In the genomic region with DNA sequence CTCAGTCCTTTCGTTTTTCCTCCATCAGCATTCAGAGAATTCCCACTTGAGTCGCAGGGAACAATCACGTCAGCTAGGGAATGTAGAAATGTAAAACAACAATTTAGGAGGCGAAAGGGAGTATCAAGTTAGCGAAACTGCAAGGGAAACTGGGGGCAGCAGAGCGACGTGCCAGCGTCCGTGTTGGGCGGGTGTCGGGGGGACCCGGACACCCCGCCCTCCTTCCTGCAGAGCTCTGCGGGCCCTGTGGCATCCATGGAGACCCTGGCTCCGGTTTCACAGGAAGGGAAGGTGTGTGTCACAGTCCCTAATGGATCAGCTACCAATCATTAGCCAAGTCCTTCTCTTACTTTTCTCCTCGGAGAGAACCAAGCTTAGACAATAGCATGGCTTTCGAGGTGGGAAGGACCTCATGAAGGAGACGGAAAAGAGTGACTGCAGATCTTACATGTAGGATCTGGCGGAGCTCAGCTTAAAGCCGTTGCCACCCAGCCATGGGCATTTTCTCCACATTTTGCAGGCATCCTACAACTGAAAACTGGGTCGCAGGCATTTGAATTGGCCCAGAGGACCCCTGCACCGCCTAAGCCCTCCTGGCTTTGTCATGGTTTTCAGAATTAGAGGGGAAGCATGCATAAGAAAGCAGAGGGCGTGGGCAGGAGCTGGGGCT, we compare ENCODE assay signal across 1 cellular context.
TF ChIP-seq lines count a peak whose summit lies in the region.

No MANE protein-coding gene starts in this region.

TF ChIP-seq in H1, 55 proteins besides CTCF, POLR2A, EP300 and RAD21:
- TF ChIP-seq BCL11A (IDR thresholded peaks at IDR 0.05; ENCODE audit: low read depth in 2 of 2, low read length in 2 of 2) = peak; percentile 9 to 33
- peak; percentile 11; the same call in 1 of the 2 replicates for TF ChIP-seq JUND (IDR thresholded peaks at IDR 0.05; ENCODE audit: low read length)
- TF ChIP-seq CTBP2 (IDR thresholded peaks at IDR 0.05; ENCODE audit: borderline replicate concordance, insufficient read depth, insufficient read length, low read length) = peak; percentile 81
- peak; percentile 19 to 74; a peak in 3 of 4 replicates for TF ChIP-seq HDAC2 (IDR thresholded peaks at IDR 0.05; ENCODE audit: borderline replicate concordance in 1 of 2, low read depth in 2 of 2, low read length in 2 of 2)
- peak; percentile 75 for TF ChIP-seq TEAD4 (IDR thresholded peaks at IDR 0.05; ENCODE audit: low read depth, low read length)
- peak; percentile 60; the same call in 1 of the 2 replicates for TF ChIP-seq TCF12 (IDR thresholded peaks at IDR 0.05; ENCODE audit: low read depth, low read length)
- TF ChIP-seq RFX5 (IDR thresholded peaks at IDR 0.05; ENCODE audit: borderline replicate concordance, low read depth, low read length) = peak; percentile 62; the same call in 1 of the 2 replicates
- TF ChIP-seq CREB1 (IDR thresholded peaks at IDR 0.05) = peak; percentile 64
- 0 out of 2 replicates have a peak, but pooled peaks have one; percentile 70 for TF ChIP-seq YY1 (IDR thresholded peaks at IDR 0.05; ENCODE audit: low read depth, low read length)
- peak; percentile 54; the same call in 1 of the 2 replicates for TF ChIP-seq KDM1A (IDR thresholded peaks at IDR 0.05; ENCODE audit: borderline replicate concordance, low read length)
- TF ChIP-seq ASH2L (IDR thresholded peaks at IDR 0.05; ENCODE audit: low read length) = peak; percentile 96
- TF ChIP-seq SRF (IDR thresholded peaks at IDR 0.05; ENCODE audit: low read depth, low read length) = no peak
- 0 out of 2 replicates have a peak, but pooled peaks have one; percentile 3 for TF ChIP-seq PHF8 (conservative IDR thresholded peaks at IDR 0.05; ENCODE audit: low read depth, low read length)
- peak; percentile 84; the same call in 1 of the 2 replicates for TF ChIP-seq RBBP5 (IDR thresholded peaks at IDR 0.05; ENCODE audit: borderline replicate concordance, low read depth, low read length)
- peak; percentile 76 for TF ChIP-seq KDM4A (IDR thresholded peaks at IDR 0.05; ENCODE audit: low read depth, low read length, severe bottlenecking)
- peak; percentile 47; the same call in 1 of the 2 replicates for TF ChIP-seq MAFK (IDR thresholded peaks at IDR 0.05; ENCODE audit: low read depth, low read length)
- no peak for TF ChIP-seq JUN (IDR thresholded peaks at IDR 0.05; ENCODE audit: low read depth, low read length)
- TF ChIP-seq SIN3A (conservative IDR thresholded peaks at IDR 0.05 in 1 of 2, IDR thresholded peaks at IDR 0.05 in 1 of 2; ENCODE audit: low read depth in 1 of 2, low read length in 2 of 2) = 0 out of 4 replicates have a peak, but pooled peaks of 1 of the 2 experiments have one; percentile 23
- TF ChIP-seq SP1 (IDR thresholded peaks at IDR 0.05; ENCODE audit: low read depth, low read length) = peak; percentile 98
- TF ChIP-seq SP2 (IDR thresholded peaks at IDR 0.05; ENCODE audit: low read length) = no peak
- TF ChIP-seq, protein P1, sequence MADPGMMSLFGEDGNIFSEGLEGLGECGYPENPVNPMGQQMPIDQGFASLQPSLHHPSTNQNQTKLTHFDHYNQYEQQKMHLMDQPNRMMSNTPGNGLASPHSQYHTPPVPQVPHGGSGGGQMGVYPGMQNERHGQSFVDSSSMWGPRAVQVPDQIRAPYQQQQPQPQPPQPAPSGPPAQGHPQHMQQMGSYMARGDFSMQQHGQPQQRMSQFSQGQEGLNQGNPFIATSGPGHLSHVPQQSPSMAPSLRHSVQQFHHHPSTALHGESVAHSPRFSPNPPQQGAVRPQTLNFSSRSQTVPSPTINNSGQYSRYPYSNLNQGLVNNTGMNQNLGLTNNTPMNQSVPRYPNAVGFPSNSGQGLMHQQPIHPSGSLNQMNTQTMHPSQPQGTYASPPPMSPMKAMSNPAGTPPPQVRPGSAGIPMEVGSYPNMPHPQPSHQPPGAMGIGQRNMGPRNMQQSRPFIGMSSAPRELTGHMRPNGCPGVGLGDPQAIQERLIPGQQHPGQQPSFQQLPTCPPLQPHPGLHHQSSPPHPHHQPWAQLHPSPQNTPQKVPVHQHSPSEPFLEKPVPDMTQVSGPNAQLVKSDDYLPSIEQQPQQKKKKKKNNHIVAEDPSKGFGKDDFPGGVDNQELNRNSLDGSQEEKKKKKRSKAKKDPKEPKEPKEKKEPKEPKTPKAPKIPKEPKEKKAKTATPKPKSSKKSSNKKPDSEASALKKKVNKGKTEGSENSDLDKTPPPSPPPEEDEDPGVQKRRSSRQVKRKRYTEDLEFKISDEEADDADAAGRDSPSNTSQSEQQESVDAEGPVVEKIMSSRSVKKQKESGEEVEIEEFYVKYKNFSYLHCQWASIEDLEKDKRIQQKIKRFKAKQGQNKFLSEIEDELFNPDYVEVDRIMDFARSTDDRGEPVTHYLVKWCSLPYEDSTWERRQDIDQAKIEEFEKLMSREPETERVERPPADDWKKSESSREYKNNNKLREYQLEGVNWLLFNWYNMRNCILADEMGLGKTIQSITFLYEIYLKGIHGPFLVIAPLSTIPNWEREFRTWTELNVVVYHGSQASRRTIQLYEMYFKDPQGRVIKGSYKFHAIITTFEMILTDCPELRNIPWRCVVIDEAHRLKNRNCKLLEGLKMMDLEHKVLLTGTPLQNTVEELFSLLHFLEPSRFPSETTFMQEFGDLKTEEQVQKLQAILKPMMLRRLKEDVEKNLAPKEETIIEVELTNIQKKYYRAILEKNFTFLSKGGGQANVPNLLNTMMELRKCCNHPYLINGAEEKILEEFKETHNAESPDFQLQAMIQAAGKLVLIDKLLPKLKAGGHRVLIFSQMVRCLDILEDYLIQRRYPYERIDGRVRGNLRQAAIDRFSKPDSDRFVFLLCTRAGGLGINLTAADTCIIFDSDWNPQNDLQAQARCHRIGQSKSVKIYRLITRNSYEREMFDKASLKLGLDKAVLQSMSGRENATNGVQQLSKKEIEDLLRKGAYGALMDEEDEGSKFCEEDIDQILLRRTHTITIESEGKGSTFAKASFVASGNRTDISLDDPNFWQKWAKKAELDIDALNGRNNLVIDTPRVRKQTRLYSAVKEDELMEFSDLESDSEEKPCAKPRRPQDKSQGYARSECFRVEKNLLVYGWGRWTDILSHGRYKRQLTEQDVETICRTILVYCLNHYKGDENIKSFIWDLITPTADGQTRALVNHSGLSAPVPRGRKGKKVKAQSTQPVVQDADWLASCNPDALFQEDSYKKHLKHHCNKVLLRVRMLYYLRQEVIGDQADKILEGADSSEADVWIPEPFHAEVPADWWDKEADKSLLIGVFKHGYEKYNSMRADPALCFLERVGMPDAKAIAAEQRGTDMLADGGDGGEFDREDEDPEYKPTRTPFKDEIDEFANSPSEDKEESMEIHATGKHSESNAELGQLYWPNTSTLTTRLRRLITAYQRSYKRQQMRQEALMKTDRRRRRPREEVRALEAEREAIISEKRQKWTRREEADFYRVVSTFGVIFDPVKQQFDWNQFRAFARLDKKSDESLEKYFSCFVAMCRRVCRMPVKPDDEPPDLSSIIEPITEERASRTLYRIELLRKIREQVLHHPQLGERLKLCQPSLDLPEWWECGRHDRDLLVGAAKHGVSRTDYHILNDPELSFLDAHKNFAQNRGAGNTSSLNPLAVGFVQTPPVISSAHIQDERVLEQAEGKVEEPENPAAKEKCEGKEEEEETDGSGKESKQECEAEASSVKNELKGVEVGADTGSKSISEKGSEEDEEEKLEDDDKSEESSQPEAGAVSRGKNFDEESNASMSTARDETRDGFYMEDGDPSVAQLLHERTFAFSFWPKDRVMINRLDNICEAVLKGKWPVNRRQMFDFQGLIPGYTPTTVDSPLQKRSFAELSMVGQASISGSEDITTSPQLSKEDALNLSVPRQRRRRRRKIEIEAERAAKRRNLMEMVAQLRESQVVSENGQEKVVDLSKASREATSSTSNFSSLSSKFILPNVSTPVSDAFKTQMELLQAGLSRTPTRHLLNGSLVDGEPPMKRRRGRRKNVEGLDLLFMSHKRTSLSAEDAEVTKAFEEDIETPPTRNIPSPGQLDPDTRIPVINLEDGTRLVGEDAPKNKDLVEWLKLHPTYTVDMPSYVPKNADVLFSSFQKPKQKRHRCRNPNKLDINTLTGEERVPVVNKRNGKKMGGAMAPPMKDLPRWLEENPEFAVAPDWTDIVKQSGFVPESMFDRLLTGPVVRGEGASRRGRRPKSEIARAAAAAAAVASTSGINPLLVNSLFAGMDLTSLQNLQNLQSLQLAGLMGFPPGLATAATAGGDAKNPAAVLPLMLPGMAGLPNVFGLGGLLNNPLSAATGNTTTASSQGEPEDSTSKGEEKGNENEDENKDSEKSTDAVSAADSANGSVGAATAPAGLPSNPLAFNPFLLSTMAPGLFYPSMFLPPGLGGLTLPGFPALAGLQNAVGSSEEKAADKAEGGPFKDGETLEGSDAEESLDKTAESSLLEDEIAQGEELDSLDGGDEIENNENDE (IDR thresholded peaks at IDR 0.05; ENCODE audit: insufficient replicate concordance, low read length) = peak; percentile 45
- TF ChIP-seq SP4 (IDR thresholded peaks at IDR 0.05; ENCODE audit: low read length) = peak; percentile 31; the same call in 1 of the 2 replicates
- TF ChIP-seq TAF1 (IDR thresholded peaks at IDR 0.05; ENCODE audit: low read depth, low read length) = peak; percentile 56; the same call in 1 of the 2 replicates
- TF ChIP-seq SIX5 (IDR thresholded peaks at IDR 0.05; ENCODE audit: low read depth, low read length) = 0 out of 2 replicates have a peak, but pooled peaks have one; percentile 12
- peak; percentile 98 for TF ChIP-seq POU5F1 (IDR thresholded peaks at IDR 0.05; ENCODE audit: low read depth, low read length)
- peak; percentile 68 for TF ChIP-seq BACH1 (IDR thresholded peaks at IDR 0.05; ENCODE audit: low read length)
- TF ChIP-seq ATF2 (IDR thresholded peaks at IDR 0.05; ENCODE audit: low read length) = peak; percentile 81
- no peak for TF ChIP-seq KDM5A (IDR thresholded peaks at IDR 0.05; ENCODE audit: low read length)
- TF ChIP-seq TAF7 (optimal IDR thresholded peaks at IDR 0.05; ENCODE audit: borderline replicate concordance, low read depth, low read length) = peak; percentile 28
- TF ChIP-seq CHD1 (IDR thresholded peaks at IDR 0.05; ENCODE audit: low read depth, low read length) = no peak
- TF ChIP-seq EGR1 (IDR thresholded peaks at IDR 0.05; ENCODE audit: borderline replicate concordance, low read depth, low read length) = peak; percentile 91
- peak; percentile 82 for TF ChIP-seq NANOG (IDR thresholded peaks at IDR 0.05; ENCODE audit: insufficient read depth, low read depth, low read length, poor library complexity, severe bottlenecking)
- TF ChIP-seq FOSL1 (IDR thresholded peaks at IDR 0.05; ENCODE audit: insufficient read depth, low read depth, low read length) = no peak
- no peak for TF ChIP-seq CBX8 (IDR thresholded peaks at IDR 0.05; ENCODE audit: borderline replicate concordance, low read depth, low read length)
- TF ChIP-seq MAX (IDR thresholded peaks at IDR 0.05) = peak; percentile 55
